Comparison of ENCODE assay signal across 24 cellular contexts in the genomic region with DNA sequence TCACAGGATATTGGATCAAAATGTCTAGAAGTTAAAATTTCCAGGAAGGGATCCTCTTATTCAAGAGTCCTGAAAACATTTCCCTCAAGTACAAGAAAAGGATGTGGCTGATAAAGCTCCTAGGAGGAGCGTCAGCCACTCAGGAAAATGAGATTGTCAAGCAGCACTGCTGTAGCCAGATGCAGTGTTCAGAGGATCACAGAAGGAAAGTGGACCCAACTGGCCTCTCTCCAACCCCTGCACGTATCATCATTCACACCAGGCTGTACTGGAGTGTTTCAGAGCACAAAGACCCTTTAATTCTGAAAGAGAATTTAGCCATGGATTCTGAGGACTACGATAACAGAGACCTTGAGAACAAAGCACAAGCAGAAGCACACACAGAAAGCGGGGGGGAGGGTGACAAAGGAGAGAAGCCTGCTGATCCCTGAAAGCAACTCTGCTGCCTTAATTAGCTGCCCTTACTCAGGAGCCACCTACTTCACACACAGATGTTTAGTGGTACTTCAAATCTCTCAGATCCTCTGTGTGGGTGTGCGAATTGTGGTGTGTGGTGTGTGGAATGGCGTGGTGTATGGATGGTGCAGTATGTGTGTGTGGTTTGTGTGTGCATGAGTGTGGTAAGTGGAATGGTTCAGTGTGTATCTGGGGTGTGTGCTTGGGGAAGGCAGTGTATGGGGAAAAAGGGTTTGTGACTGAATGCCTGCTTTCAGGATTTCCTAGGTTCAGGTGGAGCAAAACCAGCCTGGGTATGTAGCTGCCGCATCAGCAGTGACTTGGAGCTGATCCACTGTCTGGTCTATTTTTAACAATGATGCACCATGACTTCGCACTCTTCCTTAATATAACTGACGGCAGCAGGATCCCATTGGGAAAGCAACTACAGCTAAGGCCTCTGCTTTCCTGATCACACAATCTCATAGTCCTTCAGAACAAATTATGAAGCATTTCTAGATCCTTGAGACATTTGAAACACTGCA.
DNase-seq lines count a peak whose midpoint lies in the region; ATAC-seq and TF ChIP-seq lines count a peak whose summit lies in the region.
"Had no signal": no experiment of that assay in that cellular context is flagged by ENCODE, and none has a peak within 500 bp of the region (broad histone marks: within the 10 kb centered on the region; RNA-seq: fewer than 3 reads in every experiment).

No MANE protein-coding gene starts in this region.

- no peak for TF ChIP-seq CTCF in heart left ventricle (IDR thresholded peaks at IDR 0.05)
- TF ChIP-seq CTCF in CD14-positive monocyte (IDR thresholded peaks at IDR 0.05) = no peak

- H3K9me3 ChIP-seq in heart left ventricle (no peaks in the 10 kb centered on the region), neuronal stem cell (replicated peaks in 1 of 2; ENCODE audit: control insufficient read depth in 2 of 2, insufficient read depth in 1 of 2, low read depth in 1 of 2, low read length in 2 of 2) (no peaks in the 10 kb centered on the region)
- H3K9me3 ChIP-seq: prostate gland had no signal

- H3K27ac Mint-ChIP-seq in CD14-positive monocyte = no peak overlapping the region
- H3K27ac Mint-ChIP-seq: activated CD4-positive, alpha-beta T cell treated with anti-CD3 and anti-CD28 coated beads, Interleukin-2, amount 10 ng/mL, durations not matched to agents 7 days and 5 days; activated naive CD8-positive, alpha-beta T cell treated with anti-CD3 and anti-CD28 coated beads, Interleukin-2, amount 50 U/mL, for 24 hours; memory B cell; natural killer cell; T-helper 1 cell treated with Interleukin-12 subunit alpha and Interleukin-12 subunit beta and Interleukin-4 antibody, amounts not matched to agents 30 μg/mL and 1 μg/mL, for 36 hours had no signal

- no peak overlapping the region for H2BK12ac ChIP-seq in neuronal stem cell (ENCODE audit: low read length)

- no peak overlapping the region for H3K9ac ChIP-seq in neuronal stem cell (ENCODE audit: low read depth, low read length, poor library complexity)
- H3K9ac ChIP-seq: BLaER1 had no signal

- H4K8ac ChIP-seq in neuronal stem cell (ENCODE audit: low read depth, low read length) = no peak overlapping the region

- DNase-seq in A172 (ENCODE audit: low spot score) (peak; percentile 6), NCI-H524 treated with DMSO at 0.1 percent for 48 hours (lab: John Stamatoyannopoulos, UW) (peak; percentile 17), heart left ventricle (peak in 3 of 5 donors; percentile 27 to 28 (median 28)), neuronal stem cell (ENCODE audit: low spot score) (peak; percentile 31), glomerular visceral epithelial cell (ENCODE audit: extremely low spot score) (no peak), CD14-positive monocyte (ENCODE audit: low spot score) (no peak), NCI-H146 (lab: John Stamatoyannopoulos, UW) (no peak), NOMO-1 treated with dmso at 0.1 percent for 144 hours (lab: John Stamatoyannopoulos, UW; ENCODE audit: unreplicated experiment) (no peak)
- DNase-seq: activated CD4-positive, alpha-beta T cell treated with anti-CD3 and anti-CD28 coated beads, Interleukin-2, amount 10 ng/mL, durations not matched to agents 7 days and 5 days; activated CD8-positive, alpha-beta memory T cell treated with anti-CD3 and anti-CD28 coated beads, Interleukin-2, amount 50 U/mL, for 48 hours; activated effector memory CD4-positive, alpha-beta T cell treated with anti-CD3 and anti-CD28 coated beads, Interleukin-2, amount 50 U/mL, for 16 hours; activated naive CD8-positive, alpha-beta T cell treated with anti-CD3 and anti-CD28 coated beads, Interleukin-2, amount 50 U/mL, for 24 hours; Calu3; HCEC 1CT; natural killer cell; NCI-H1105 treated with DMSO at 0.1 percent for 48 hours; NCI-H526; spleen had no signal

- H3K27me3 Mint-ChIP-seq in CD14-positive monocyte (ENCODE audit: low read depth in 3 of 3) = peaks cover 0 to 4% (median 0%) of the 10 kb centered on the region in 3 donors
- H3K27me3 Mint-ChIP-seq: activated naive CD8-positive, alpha-beta T cell treated with anti-CD3 and anti-CD28 coated beads, Interleukin-2, amount 50 U/mL, for 24 hours had no signal

- no peak overlapping the region for H3K4ac ChIP-seq in neuronal stem cell (ENCODE audit: low read length)

- H2BK5ac ChIP-seq in neuronal stem cell (ENCODE audit: low read length) = no peak overlapping the region

- H3K27me3 ChIP-seq in heart left ventricle (no peaks in the 10 kb centered on the region), neuronal stem cell (ENCODE audit: control insufficient read depth in 3 of 3, insufficient read depth in 3 of 3, low read depth in 1 of 3, low read length in 3 of 3) (no peaks in the 10 kb centered on the region)
- H3K27me3 ChIP-seq: BLaER1, SJSA1, spleen had no signal

- H3K9me3 Mint-ChIP-seq in CD14-positive monocyte = peaks cover 2 to 18% (median 4%) of the 10 kb centered on the region in 7 donors
- H3K9me3 Mint-ChIP-seq: activated CD4-positive, alpha-beta T cell treated with anti-CD3 and anti-CD28 coated beads, Interleukin-2, amount 10 ng/mL, durations not matched to agents 7 days and 5 days; activated naive CD8-positive, alpha-beta T cell treated with anti-CD3 and anti-CD28 coated beads, Interleukin-2, amount 50 U/mL, for 24 hours; natural killer cell; T-helper 1 cell treated with Interleukin-12 subunit alpha and Interleukin-12 subunit beta and Interleukin-4 antibody, amounts not matched to agents 30 μg/mL and 1 μg/mL, for 36 hours had no signal

- no peaks in the 10 kb centered on the region for H3K79me1 ChIP-seq in neuronal stem cell (ENCODE audit: low read depth, low read length)

- H3K27ac ChIP-seq in heart left ventricle = peak overlapping the region in 7 of 12 donors; percentile 15 to 47 (median 30)
- H3K27ac ChIP-seq in neuronal stem cell (replicated peaks; ENCODE audit: low read length) = peak overlapping the region; percentile 64
- H3K27ac ChIP-seq: BLaER1, epithelial cell of prostate, prostate gland, SJSA1, spleen had no signal

- no peak overlapping the region for H2AK5ac ChIP-seq in neuronal stem cell (ENCODE audit: low read depth, low read length)

- intact Hi-C loops in heart left ventricle (cut with DNase I) = no loop called here
- intact Hi-C loops in CD14-positive monocyte (cut with micrococcal nuclease) = no loop called here

- TF ChIP-seq POLR2A in heart left ventricle (IDR thresholded peaks at IDR 0.05) = no peak

- H3K36me3 Mint-ChIP-seq in CD14-positive monocyte = no peaks in the 10 kb centered on the region
- H3K36me3 Mint-ChIP-seq: memory B cell, natural killer cell had no signal

- H3K23ac ChIP-seq in neuronal stem cell (ENCODE audit: low read depth, low read length, poor library complexity) = no peak overlapping the region

- no peak overlapping the region for H4K91ac ChIP-seq in neuronal stem cell (ENCODE audit: low read depth, low read length, poor library complexity)

- H3K4me2 ChIP-seq in neuronal stem cell (ENCODE audit: insufficient read depth, low read length, poor library complexity, severe bottlenecking) = no peak overlapping the region
- H3K4me2 ChIP-seq: BLaER1 had no signal

- H2AFZ ChIP-seq in neuronal stem cell (ENCODE audit: low read length) = peak overlapping the region; percentile 37

- WGBS in heart left ventricle, 4 donors = 29 to 41% (median 32%) methylated on average over 9 of the region's 9 CpGs
- WGBS in neuronal stem cell (ENCODE audit: extremely low coverage in 2 of 2, insufficient read length in 2 of 2, insufficient replicate concordance in 1 of 2), 2 donors = 100% methylated on average over 1 of the region's 9 CpGs; no CpG with 5 or more reads in 1 of the 2 donors

- H3K4me3 ChIP-seq in heart left ventricle (no peak overlapping the region), neuronal stem cell (ENCODE audit: low read length in 2 of 2) (no peak overlapping the region)
- H3K4me3 ChIP-seq: BLaER1, prostate gland, SJSA1, spleen had no signal

- peaks cover 3% of the 10 kb centered on the region for H3K4me1 Mint-ChIP-seq in CD14-positive monocyte
- H3K4me1 Mint-ChIP-seq: activated CD4-positive, alpha-beta T cell treated with anti-CD3 and anti-CD28 coated beads, Interleukin-2, amount 10 ng/mL, durations not matched to agents 7 days and 5 days; activated naive CD8-positive, alpha-beta T cell treated with anti-CD3 and anti-CD28 coated beads, Interleukin-2, amount 50 U/mL, for 24 hours; memory B cell had no signal

- H3K4me3 Mint-ChIP-seq in CD14-positive monocyte = no peak overlapping the region
- H3K4me3 Mint-ChIP-seq: activated CD4-positive, alpha-beta T cell treated with anti-CD3 and anti-CD28 coated beads, Interleukin-2, amount 10 ng/mL, durations not matched to agents 7 days and 5 days; activated naive CD8-positive, alpha-beta T cell treated with anti-CD3 and anti-CD28 coated beads, Interleukin-2, amount 50 U/mL, for 24 hours; memory B cell; natural killer cell; T-helper 1 cell treated with Interleukin-12 subunit alpha and Interleukin-12 subunit beta and Interleukin-4 antibody, amounts not matched to agents 30 μg/mL and 1 μg/mL, for 36 hours had no signal

- H3K14ac ChIP-seq in neuronal stem cell (ENCODE audit: low read length) = no peak overlapping the region

- H2BK15ac ChIP-seq in neuronal stem cell (ENCODE audit: low read length) = no peak overlapping the region

- H3K36me3 ChIP-seq in heart left ventricle (no peaks in the 10 kb centered on the region), neuronal stem cell (replicated peaks in 1 of 2; ENCODE audit: control insufficient read depth in 2 of 2, insufficient read depth in 2 of 2, low read length in 2 of 2) (no peaks in the 10 kb centered on the region)
- H3K36me3 ChIP-seq: BLaER1, prostate gland, SJSA1, spleen had no signal

- H2BK120ac ChIP-seq in neuronal stem cell (ENCODE audit: low read depth, low read length) = no peak overlapping the region

- peak; percentile 81 to 97 (median 94) for ATAC-seq in heart left ventricle
- ATAC-seq: activated naive CD8-positive, alpha-beta T cell treated with anti-CD3 and anti-CD28 coated beads, Interleukin-2, amount 50 U/mL, for 24 hours; natural killer cell had no signal

- H3K4me1 ChIP-seq in heart left ventricle (peaks cover 0 to 9% (median 0%) of the 10 kb centered on the region in 12 donors), neuronal stem cell (ENCODE audit: control insufficient read depth in 2 of 2, insufficient read depth in 1 of 2, low read depth in 1 of 2, low read length in 2 of 2) (peaks cover 0 to 8% of the 10 kb centered on the region in 2 donors)
- H3K4me1 ChIP-seq: BLaER1, prostate gland, SJSA1, spleen had no signal

- peak overlapping the region; percentile 54 for H3K18ac ChIP-seq in neuronal stem cell (ENCODE audit: low read length)

Comparison
In these comparisons a context has a peak if more than half of its experiments do, and no peak if none do; other contexts are left out.
1. DNase-seq: peak in A172 (single experiment), NCI-H524 treated with DMSO at 0.1 percent for 48 hours (single experiment), heart left ventricle (3 of 5) and neuronal stem cell (single experiment); none in glomerular visceral epithelial cell (single experiment), CD14-positive monocyte (single experiment), NCI-H146 (single experiment) and NOMO-1 treated with dmso at 0.1 percent for 144 hours (single experiment).